Comparison of ENCODE assay signal across 8 cellular contexts in genomic region chr17:38676706-38677504, GRCh38. TPM values are rescaled to one million over a fixed set of nuclear protein-coding genes. Genes with fewer than 3 reads are reported as not detected.
DNase-seq lines count a peak whose midpoint lies in the region; ATAC-seq and TF ChIP-seq lines count a peak whose summit lies in the region.

No MANE protein-coding gene starts in this region.

- H3K4me3 ChIP-seq in right lobe of liver: no peak overlapping the region

- TF ChIP-seq POLR2A in right lobe of liver (IDR thresholded peaks at IDR 0.05): no peak

- no peak overlapping the region for H3K4me3 Mint-ChIP-seq in Calu3 (ENCODE audit: low read depth, unreplicated experiment)
- H3K4me3 Mint-ChIP-seq in activated CD4-positive, alpha-beta T cell treated with anti-CD3 and anti-CD28 coated beads, Interleukin-2, amount 10 ng/mL, durations not matched to agents 24 days and 14 days: peak overlapping the region; percentile 49

- H3K9me3 Mint-ChIP-seq in Calu3 (ENCODE audit: low read depth, unreplicated experiment): no peaks in the 10 kb centered on the region
- no peaks in the 10 kb centered on the region for H3K9me3 Mint-ChIP-seq in activated CD4-positive, alpha-beta T cell treated with anti-CD3 and anti-CD28 coated beads, Interleukin-2, amount 10 ng/mL, durations not matched to agents 24 days and 14 days

- H3K36me3 ChIP-seq in right lobe of liver: no peaks in the 10 kb centered on the region

- H3K9me3 ChIP-seq in right lobe of liver: no peaks in the 10 kb centered on the region

- peaks cover 53% of the 10 kb centered on the region for H3K27me3 Mint-ChIP-seq in Calu3 (ENCODE audit: unreplicated experiment)
- H3K27me3 Mint-ChIP-seq in activated CD4-positive, alpha-beta T cell treated with anti-CD3 and anti-CD28 coated beads, Interleukin-2, amount 10 ng/mL, durations not matched to agents 24 days and 14 days: peaks cover 8% of the 10 kb centered on the region

- 11% methylated on average over 9 of the region's 9 CpGs for WGBS in right lobe of liver (ENCODE audit: insufficient coverage, low coverage, low lambda C conversion rate, missing lambda C conversion rate)

- H3K27ac Mint-ChIP-seq in Calu3 (ENCODE audit: unreplicated experiment): no peak overlapping the region
- H3K27ac Mint-ChIP-seq in activated CD4-positive, alpha-beta T cell treated with anti-CD3 and anti-CD28 coated beads, Interleukin-2, amount 10 ng/mL, durations not matched to agents 24 days and 14 days: peak overlapping the region; percentile 89

- H3K27ac ChIP-seq in cingulate gyrus (ENCODE audit: low read depth, low read length) (peak overlapping the region; percentile 50), right lobe of liver (peak overlapping the region in 1 of 3 donors; percentile 14)

- H3K4me1 Mint-ChIP-seq in Calu3 (ENCODE audit: low read depth, unreplicated experiment): peaks cover 30% of the 10 kb centered on the region
- peaks cover 36% of the 10 kb centered on the region for H3K4me1 Mint-ChIP-seq in activated CD4-positive, alpha-beta T cell treated with anti-CD3 and anti-CD28 coated beads, Interleukin-2, amount 10 ng/mL, durations not matched to agents 24 days and 14 days

- intact Hi-C loops in Calu3 (cut with micrococcal nuclease; ENCODE audit: unreplicated experiment): loop anchor here (1.0 to 10.0 kb wide), 4 partner anchors 26 to 178 kb away; partner anchors contain the start of genes CISD3 and RPL23
- intact Hi-C loops in activated CD4-positive, alpha-beta T cell treated with anti-CD3 and anti-CD28 coated beads, Interleukin-2, amount 10 ng/mL, durations not matched to agents 24 days and 14 days (cut with micrococcal nuclease): loop anchor here (1.0 to 10.0 kb wide), 7 partner anchors 24 to 476 kb away; partner anchors contain the start of genes ARHGAP23, CISD3, PSMB3 and RPL23
- intact Hi-C loops in right lobe of liver (cut with DNase I): no loop called here

- DNase-seq in Calu3 (peak; percentile 99), NCI-H524 treated with DMSO at 0.1 percent for 48 hours (lab: John Stamatoyannopoulos, UW) (peak; percentile 34), right lobe of liver (peak; percentile 78 to 81 (median 79))
- peak; percentile 95 for DNase-seq in activated CD4-positive, alpha-beta T cell treated with anti-CD3 and anti-CD28 coated beads, Interleukin-2, amount 10 ng/mL, durations not matched to agents 24 days and 14 days
- peak; percentile 87 for DNase-seq in stimulated activated CD4-positive, alpha-beta T cell treated with anti-CD3 and anti-CD28 coated beads, Interleukin-4, amount 100 ng/mL, for 24 hours

- peaks cover 0 to 22% (median 0%) of the 10 kb centered on the region in 4 donors for H3K4me1 ChIP-seq in right lobe of liver

- no peaks in the 10 kb centered on the region for H3K27me3 ChIP-seq in right lobe of liver

- no TSS peak for BruUV-seq in Calu3 (replicated peaks; lab: Mats Ljungman, UMichigan)

- TF ChIP-seq CTCF in Calu3 (IDR thresholded peaks at IDR 0.05; ENCODE audit: unreplicated experiment) (peak; percentile 100), right lobe of liver (IDR thresholded peaks at IDR 0.05) (peak; percentile 95 to 98 (median 96))

- CTCF ChIA-PET in Calu3 (lab: Charles Lee): interaction anchor here (0.5 to 3.7 kb wide), 17 partner anchors 9 to 1083 kb away, joined by 3 to 84 read pairs (median 5); partner anchors contain the start of genes CISD3 and CWC25

- ATAC-seq in HG02885 (IDR thresholded peaks at IDR 0.05; ENCODE audit: poor library complexity, unreplicated experiment) (peak; percentile 35), right lobe of liver (peak; percentile 79 to 85 (median 84)), HG02588 (IDR thresholded peaks at IDR 0.05; ENCODE audit: unreplicated experiment) (no peak)

- peaks cover 47% of the 10 kb centered on the region for H3K36me3 Mint-ChIP-seq in Calu3 (ENCODE audit: insufficient read depth, unreplicated experiment)
- H3K36me3 Mint-ChIP-seq in activated CD4-positive, alpha-beta T cell treated with anti-CD3 and anti-CD28 coated beads, Interleukin-2, amount 10 ng/mL, durations not matched to agents 24 days and 14 days (ENCODE audit: low read depth): peaks cover 10% of the 10 kb centered on the region

RNA-seq across cellular contexts. Expression of gene EPOP, which starts 2.1 kb away (rescaled TPM):
- total RNA-seq in Calu3 (2022) (15.3 and 20.9 TPM in 2 replicates), right lobe of liver (1 to 10 TPM; 1.1 to 6.0 (median 3.0) TPM)
- 52.1 and 54.9 TPM in 2 replicates for total RNA-seq in activated CD4-positive, alpha-beta T cell treated with anti-CD3 and anti-CD28 coated beads, Interleukin-2, amount 10 ng/mL, durations not matched to agents 24 days and 14 days

RNA-seq across cellular contexts. Expression of gene MLLT6, which starts 28.2 kb away (rescaled TPM):
- total RNA-seq in Calu3 (2022) (463 and 498 TPM in 2 replicates), right lobe of liver (10 to 100 TPM; 10.1 to 30.9 (median 25.6) TPM)
- total RNA-seq in activated CD4-positive, alpha-beta T cell treated with anti-CD3 and anti-CD28 coated beads, Interleukin-2, amount 10 ng/mL, durations not matched to agents 24 days and 14 days: 243 and 248 TPM in 2 replicates

RNA-seq across cellular contexts. Expression of gene CISD3, which starts 53.2 kb away (rescaled TPM):
- total RNA-seq in Calu3 (2022): 101 and 109 TPM in 2 replicates
- total RNA-seq in activated CD4-positive, alpha-beta T cell treated with anti-CD3 and anti-CD28 coated beads, Interleukin-2, amount 10 ng/mL, durations not matched to agents 24 days and 14 days: 44.0 and 46.7 TPM in 2 replicates
- 10 to 100 TPM; 34.2 to 88.1 (median 55.1) TPM for total RNA-seq in right lobe of liver

Comparison
In these comparisons a context has a peak if more than half of its experiments do, and no peak if none do; other contexts are left out.
1. DNase-seq: peak in every context shown above with its lines; median percentile 99 in Calu3; 95 in activated CD4-positive, alpha-beta T cell treated with anti-CD3 and anti-CD28 coated beads, Interleukin-2, amount 10 ng/mL, durations not matched to agents 24 days and 14 days; 87 in stimulated activated CD4-positive, alpha-beta T cell treated with anti-CD3 and anti-CD28 coated beads, Interleukin-4, amount 100 ng/mL, for 24 hours; 79 in right lobe of liver; 34 in NCI-H524 treated with DMSO at 0.1 percent for 48 hours.
2. intact Hi-C loops: an anchor here in Calu3 (1.0 to 10.0 kb wide) and activated CD4-positive, alpha-beta T cell treated with anti-CD3 and anti-CD28 coated beads, Interleukin-2, amount 10 ng/mL, durations not matched to agents 24 days and 14 days (1.0 to 10.0 kb wide); none called in right lobe of liver.